8 cellular contexts compared by ENCODE assay signal in the genomic region with DNA sequence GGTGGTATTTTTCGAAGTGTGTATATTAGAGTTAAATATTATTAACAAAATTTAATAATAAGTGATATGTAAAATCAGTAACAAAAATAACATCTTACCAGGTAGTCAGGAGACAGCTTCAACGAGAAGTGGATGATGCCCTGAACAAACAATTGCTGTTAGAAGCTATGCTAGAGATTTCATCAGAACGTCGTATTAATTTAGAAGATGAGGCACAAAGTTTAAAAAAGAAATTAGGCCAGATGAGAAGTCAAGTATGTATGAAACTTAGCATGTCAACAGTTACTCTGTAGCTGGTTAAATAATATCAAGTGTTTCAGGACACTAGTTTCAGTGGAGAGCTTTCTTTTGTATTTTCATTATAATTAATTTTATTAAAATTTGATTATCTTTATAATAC. TPM values are rescaled to one million over a fixed set of nuclear protein-coding genes. Genes with fewer than 3 reads are reported as not detected.
"Had no signal": no experiment of that assay in that cellular context is flagged by ENCODE, and none has a peak within 500 bp of the region (broad histone marks: within the 10 kb centered on the region; RNA-seq: fewer than 3 reads in every experiment).

No MANE protein-coding gene starts in this region.

RNA-seq across cellular contexts. Expression of a gene that starts 34.0 kb away (rescaled TPM):
- total RNA-seq: subcutaneous adipose tissue, temporal lobe, thoracic aorta, tibial nerve, ureter had no signal
- polyA plus RNA-seq: stomach, thymus, urinary bladder had no signal
